ENCODE assay signal across 8 cellular contexts in genomic region chr12:104790296-104791125, GRCh38.
DNase-seq lines count a peak whose midpoint lies in the region; TF ChIP-seq lines count a peak whose summit lies in the region.

No MANE protein-coding gene starts in this region.

- no peaks in the 10 kb centered on the region for H3K27me3 ChIP-seq in right atrium auricular region

- no peaks in the 10 kb centered on the region for H3K36me3 ChIP-seq in right atrium auricular region

- H3K9me3 ChIP-seq in right atrium auricular region = no peaks in the 10 kb centered on the region

- peak; percentile 91 for TF ChIP-seq CTCF in GM12872 (IDR thresholded peaks at IDR 0.05; ENCODE audit: insufficient read depth, low read depth, low read length)
- peak; percentile 52 to 74 for TF ChIP-seq CTCF in right atrium auricular region (IDR thresholded peaks at IDR 0.05)

- H3K4me1 ChIP-seq in right atrium auricular region = peaks cover 0 to 15% of the 10 kb centered on the region in 2 donors

- DNase-seq in NCI-H69 (lab: John Stamatoyannopoulos, UW) (peak; percentile 32), right atrium auricular region (ENCODE audit: low spot score) (no peak), NK-92 (lab: John Stamatoyannopoulos, UW; ENCODE audit: unreplicated experiment) (no peak), NCI-H2029 treated with DMSO at 0.1 percent for 48 hours (lab: John Stamatoyannopoulos, UW) (no peak), EL (no peak)
- DNase-seq in activated naive CD4-positive, alpha-beta T cell treated with Interleukin-2 at 50 U/mL for 16 hours = peak; percentile 53
- peak; percentile 12 to 48 (median 20) for DNase-seq in stimulated activated CD4-positive, alpha-beta T cell treated with anti-CD3 and anti-CD28 coated beads, Interleukin-12 subunit alpha, Interleukin-12 subunit beta, amount 100 ng/mL, for 48 hours (ENCODE audit: low read depth in 2 of 3, low spot score in 1 of 3)

- no peak overlapping the region for H3K4me3 ChIP-seq in right atrium auricular region

- no peak overlapping the region for H3K27ac ChIP-seq in right atrium auricular region

Comparison
In these comparisons a context has a peak if more than half of its experiments do, and no peak if none do; other contexts are left out.
1. DNase-seq: peak in NCI-H69 (single experiment), activated naive CD4-positive, alpha-beta T cell treated with Interleukin-2 at 50 U/mL for 16 hours (single experiment) and stimulated activated CD4-positive, alpha-beta T cell treated with anti-CD3 and anti-CD28 coated beads, Interleukin-12 subunit alpha, Interleukin-12 subunit beta, amount 100 ng/mL, for 48 hours (3 of 3); none in right atrium auricular region (single experiment), NK-92 (single experiment), NCI-H2029 treated with DMSO at 0.1 percent for 48 hours (single experiment) and EL (single experiment).